In the genomic region with DNA sequence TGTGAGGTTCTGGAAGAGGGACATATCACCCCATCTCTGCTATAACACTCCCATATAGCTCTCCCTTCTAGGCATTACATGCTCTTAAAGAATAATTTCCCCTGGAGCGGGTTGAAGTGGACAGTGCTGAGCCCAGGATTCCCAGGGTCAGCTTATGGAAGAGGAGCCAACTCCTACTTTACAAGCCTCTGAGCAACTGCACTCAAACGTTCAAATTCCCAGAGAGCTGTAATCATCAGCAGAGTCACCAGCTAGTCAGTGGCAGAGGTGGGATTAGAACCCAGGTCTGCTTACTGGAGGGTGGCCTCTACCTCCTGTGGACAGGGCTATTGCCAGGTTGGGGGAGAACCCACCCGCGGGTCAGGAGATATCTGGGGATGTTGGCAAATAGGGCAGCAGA, we compare ENCODE assay signal across 8 cellular contexts. TPM values are rescaled to one million over a fixed set of nuclear protein-coding genes. Genes with fewer than 3 reads are reported as not detected.
DNase-seq lines count a peak whose midpoint lies in the region; ATAC-seq and TF ChIP-seq lines count a peak whose summit lies in the region.
"Had no signal": no experiment of that assay in that cellular context is flagged by ENCODE, and none has a peak within 500 bp of the region (broad histone marks: within the 10 kb centered on the region; RNA-seq: fewer than 3 reads in every experiment).

No MANE protein-coding gene starts in this region.

- DNase-seq in EL (peak; percentile 21), RWPE2 (ENCODE audit: low spot score) (no peak), hepatocyte (ENCODE audit: low spot score) (no peak), NK-92 (lab: John Stamatoyannopoulos, UW; ENCODE audit: unreplicated experiment) (no peak)
- DNase-seq: activated CD4-positive, alpha-beta T cell treated with anti-CD3 and anti-CD28 coated beads, Interleukin-2, amount 10 ng/mL, durations not matched to agents 24 days and 14 days had no signal

- H3K4me3 ChIP-seq in RWPE2 (ENCODE audit: severe bottlenecking) (peak overlapping the region; percentile 93), hepatocyte (no peak overlapping the region), skeletal muscle tissue (ENCODE audit: low read length in 3 of 3) (peak overlapping the region; percentile 66 to 80 (median 74))

- ATAC-seq in RWPE2 (ENCODE audit: low read depth) (no peak), HG03139 (IDR thresholded peaks at IDR 0.05; ENCODE audit: unreplicated experiment) (no peak), GM19023 (IDR thresholded peaks at IDR 0.05; ENCODE audit: unreplicated experiment) (no peak)

- H3K27ac ChIP-seq in RWPE2 (ENCODE audit: poor library complexity, severe bottlenecking) (peak overlapping the region; percentile 97), hepatocyte (no peak overlapping the region), skeletal muscle tissue (ENCODE audit: low read depth, low read length) (peak overlapping the region; percentile 70)

- no peaks in the 10 kb centered on the region for H3K9me2 ChIP-seq in hepatocyte (replicated peaks; ENCODE audit: insufficient read depth)

- H3K4me2 ChIP-seq in hepatocyte = peak overlapping the region; percentile 97

- H3K9me3 ChIP-seq in RWPE2 (ENCODE audit: severe bottlenecking) = no peaks in the 10 kb centered on the region
- no peaks in the 10 kb centered on the region for H3K9me3 ChIP-seq in hepatocyte (ENCODE audit: low read depth)
- H3K9me3 ChIP-seq in skeletal muscle tissue (ENCODE audit: control insufficient read depth in 3 of 3, low read length in 3 of 3) = no peaks in the 10 kb centered on the region

- H3K36me3 ChIP-seq in RWPE2 (ENCODE audit: low read depth) (peaks cover 19% of the 10 kb centered on the region), hepatocyte (replicated peaks; ENCODE audit: insufficient read depth, low read depth) (no peaks in the 10 kb centered on the region), skeletal muscle tissue (ENCODE audit: control insufficient read depth in 3 of 3, insufficient read depth in 3 of 3, low read length in 3 of 3) (peaks cover 0 to 7% (median 0%) of the 10 kb centered on the region in 3 donors)

- H2AFZ ChIP-seq in hepatocyte = no peak overlapping the region

- H3K9ac ChIP-seq in skeletal muscle tissue (ENCODE audit: low read depth in 1 of 3, low read length in 3 of 3) = peak overlapping the region; percentile 54 to 78 (median 72)

- H3K79me2 ChIP-seq in hepatocyte = no peaks in the 10 kb centered on the region

- WGBS in hepatocyte (ENCODE audit: low lambda C conversion rate, missing lambda C conversion rate) = 66% methylated on average over 4 of the region's 4 CpGs

- no peaks in the 10 kb centered on the region for H4K20me1 ChIP-seq in hepatocyte (ENCODE audit: insufficient read depth, poor library complexity, severe bottlenecking)

- no peaks in the 10 kb centered on the region for H3K27me3 ChIP-seq in RWPE2 (ENCODE audit: insufficient read depth, poor library complexity, severe bottlenecking)
- H3K27me3 ChIP-seq in hepatocyte = peaks cover 10% of the 10 kb centered on the region
- peaks cover 0 to 17% (median 6%) of the 10 kb centered on the region in 3 donors for H3K27me3 ChIP-seq in skeletal muscle tissue (ENCODE audit: control insufficient read depth in 3 of 3, insufficient read depth in 3 of 3, low read length in 3 of 3)

- H3K4me1 ChIP-seq in RWPE2 (ENCODE audit: insufficient read depth, poor library complexity, severe bottlenecking) (peaks cover 24% of the 10 kb centered on the region), hepatocyte (ENCODE audit: insufficient read depth) (peaks cover 14% of the 10 kb centered on the region), skeletal muscle tissue (ENCODE audit: control insufficient read depth in 3 of 3, insufficient read depth in 3 of 3, low read length in 3 of 3) (peaks cover 32 to 49% (median 33%) of the 10 kb centered on the region in 3 donors)

- no peak for TF ChIP-seq CTCF in RWPE2 (IDR thresholded peaks at IDR 0.05; ENCODE audit: poor library complexity, severe bottlenecking)
- no peak for TF ChIP-seq CTCF in hepatocyte (IDR thresholded peaks at IDR 0.05; ENCODE audit: poor library complexity)

RNA-seq across cellular contexts. Expression of gene NEURL1B, which starts 1.4 kb away (rescaled TPM):
- total RNA-seq in hepatocyte (3.9 and 5.8 TPM in 2 replicates), skeletal muscle tissue (23.0 TPM)
- polyA plus RNA-seq in hepatocyte = 0.65 and 1.00 TPM in 2 replicates
